Comparison of ENCODE assay signal across 15 cellular contexts in the genomic region with DNA sequence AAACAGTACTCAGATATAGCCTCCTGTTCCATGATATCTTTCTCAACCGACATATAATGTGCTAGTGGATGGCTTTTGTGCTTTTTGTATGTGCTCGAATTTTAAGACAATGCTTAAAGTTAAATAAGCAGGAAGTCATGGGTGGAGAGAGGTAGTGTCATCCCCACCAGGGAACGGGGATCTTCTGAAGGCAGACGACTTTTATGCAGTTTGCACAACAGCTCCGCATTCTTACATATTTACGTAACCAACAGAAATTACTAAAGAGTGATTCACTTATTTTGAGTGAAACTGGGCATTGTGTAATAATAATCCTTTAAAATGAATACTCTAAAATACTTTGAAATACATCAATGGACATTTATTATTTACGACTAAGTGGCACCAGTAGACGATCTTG.
A peak's percentile ranks its signal among the peaks of the same experiment; 100 is the strongest.
DNase-seq lines count a peak whose midpoint lies in the region; ATAC-seq, FAIRE-seq and TF ChIP-seq lines count a peak whose summit lies in the region.
"Had no signal": no experiment of that assay in that cellular context is flagged by ENCODE, and none has a peak within 500 bp of the region (broad histone marks: within the 10 kb centered on the region; RNA-seq: fewer than 3 reads in every experiment).

No MANE protein-coding gene starts in this region.

- no peaks in the 10 kb centered on the region for H4K20me1 ChIP-seq in HepG2 (ENCODE audit: insufficient read depth, low read length)
- no peaks in the 10 kb centered on the region for H4K20me1 ChIP-seq in SK-N-SH (ENCODE audit: insufficient read depth)

- TF ChIP-seq POLR2A in HepG2 (IDR thresholded peaks at IDR 0.05; ENCODE audit: insufficient read depth in 1 of 2, low read depth in 2 of 2, low read length in 2 of 2) = no peak
- TF ChIP-seq POLR2A in right lobe of liver (IDR thresholded peaks at IDR 0.05) = no peak

- CTCF ChIA-PET in HepG2 (lab: Yijun Ruan, JAX; ENCODE audit: low intra/inter-chr PET ratio, low total read pairs) (no interaction called here), SK-N-SH (lab: Yijun Ruan, JAX) (no interaction called here)

- H3K27me3 ChIP-seq in HepG2 (ENCODE audit: control insufficient read depth in 1 of 2, insufficient read depth in 2 of 2, low read length in 2 of 2) = no peaks in the 10 kb centered on the region
- no peaks in the 10 kb centered on the region for H3K27me3 ChIP-seq in right lobe of liver
- no peaks in the 10 kb centered on the region for H3K27me3 ChIP-seq in SK-N-SH (ENCODE audit: insufficient read depth)
- H3K27me3 ChIP-seq: BE2C, neutrophil had no signal

- H3K4me2 ChIP-seq in HepG2 (ENCODE audit: low read depth, low read length) = no peak overlapping the region
- H3K4me2 ChIP-seq in SK-N-SH = no peak overlapping the region

- intact Hi-C loops in HepG2 (cut with micrococcal nuclease; ENCODE audit: unreplicated experiment) (no loop called here), right lobe of liver (cut with DNase I) (no loop called here)

- no peak for FAIRE-seq in HepG2 (lab: Jason Lieb, UNC)

- H3K9me3 ChIP-seq in HepG2 (ENCODE audit: low read length) (no peaks in the 10 kb centered on the region), right lobe of liver (no peaks in the 10 kb centered on the region), SK-N-SH (no peaks in the 10 kb centered on the region)
- H3K9me3 ChIP-seq: BE2C, neutrophil had no signal

- BruUV-seq in HepG2 (replicated peaks; lab: Mats Ljungman, UMichigan) = no TSS peak

- in situ Hi-C loops in HepG2 (cut with HindIII; ENCODE audit: extremely low pct_ligation_motif_present, low pct_unique_long_range_greater_than_20kb) = no loop called here

- H3F3A ChIP-seq in SK-N-SH (replicated peaks; ENCODE audit: insufficient read depth) = no peaks in the 10 kb centered on the region

- POLR2A ChIA-PET in HepG2 (lab: Yijun Ruan, JAX) = no interaction called here
- POLR2A ChIA-PET in SK-N-SH (lab: Yijun Ruan, JAX) = no interaction called here

- TF ChIP-seq CTCF in HepG2 (CRISPR knock-in tag; IDR thresholded peaks at IDR 0.05) (no peak), right lobe of liver (IDR thresholded peaks at IDR 0.05) (no peak), foreskin fibroblast (IDR thresholded peaks at IDR 0.05; ENCODE audit: low read depth, low read length) (no peak), SK-N-SH (IDR thresholded peaks at IDR 0.05) (no peak)

- H2AFZ ChIP-seq in HepG2 (ENCODE audit: low read length) = no peak overlapping the region
- H2AFZ ChIP-seq in SK-N-SH (ENCODE audit: low read depth) = no peak overlapping the region

- H3K4me3 ChIP-seq in HepG2 (replicated peaks in 1 of 3; ENCODE audit: insufficient read depth in 1 of 3, low read depth in 2 of 3, low read length in 3 of 3) (no peak overlapping the region), right lobe of liver (no peak overlapping the region), foreskin fibroblast (ENCODE audit: low read depth in 1 of 2, low read length in 2 of 2) (no peak overlapping the region), SK-N-SH (ENCODE audit: low read depth in 2 of 2, low read length in 1 of 2) (no peak overlapping the region)

- H3K4me1 ChIP-seq in HepG2 (ENCODE audit: insufficient read depth, low read length) (no peaks in the 10 kb centered on the region), right lobe of liver (no peaks in the 10 kb centered on the region), SK-N-SH (ENCODE audit: control insufficient read depth in 1 of 2, insufficient read depth in 2 of 2, low read depth in 1 of 2, low read length in 1 of 2) (peaks cover 0 to 7% of the 10 kb centered on the region in 2 experiments; a peak in 1 of 4 replicates)
- H3K4me1 ChIP-seq: BE2C had no signal

- ATAC-seq in HepG2 = no peak
- no peak for ATAC-seq in right lobe of liver
- no peak for ATAC-seq in GM21737 (IDR thresholded peaks at IDR 0.05; ENCODE audit: unreplicated experiment)
- ATAC-seq: Panc1 had no signal

- WGBS in HepG2 (ENCODE audit: low lambda C conversion rate) = under 1% methylated on average over 8 of the region's 8 CpGs
- WGBS in right lobe of liver (ENCODE audit: insufficient coverage, low coverage, low lambda C conversion rate, missing lambda C conversion rate) = 73% methylated on average over 8 of the region's 8 CpGs
- 16% methylated on average over 8 of the region's 8 CpGs for WGBS in SK-N-SH (ENCODE audit: low lambda C conversion rate)

- no peak overlapping the region for H3K9ac ChIP-seq in HepG2 (ENCODE audit: insufficient read depth, low read depth, low read length)
- H3K9ac ChIP-seq in SK-N-SH = no peak overlapping the region

- no peaks in the 10 kb centered on the region for H3K9me2 ChIP-seq in SK-N-SH

- H3K36me3 ChIP-seq in HepG2 (replicated peaks in 1 of 2; ENCODE audit: control insufficient read depth in 1 of 2, insufficient read depth in 2 of 2, low read length in 2 of 2) (no peaks in the 10 kb centered on the region), right lobe of liver (no peaks in the 10 kb centered on the region), SK-N-SH (replicated peaks in 1 of 2; ENCODE audit: control insufficient read depth in 1 of 2, insufficient read depth in 2 of 2, low read length in 1 of 2) (no peaks in the 10 kb centered on the region)
- H3K36me3 ChIP-seq: BE2C, neutrophil had no signal

- no peak overlapping the region for H3K27ac ChIP-seq in HepG2 (ENCODE audit: extremely low read length, insufficient read depth, low read length)
- H3K27ac ChIP-seq in right lobe of liver = no peak overlapping the region
- H3K27ac ChIP-seq in SK-N-SH (ENCODE audit: low read depth in 2 of 2, low read length in 1 of 2) = no peak overlapping the region
- H3K27ac ChIP-seq: neutrophil had no signal

- no peaks in the 10 kb centered on the region for H3K79me2 ChIP-seq in HepG2 (ENCODE audit: insufficient read depth, low read length)
- H3K79me2 ChIP-seq in SK-N-SH (ENCODE audit: insufficient read depth) = no peaks in the 10 kb centered on the region

- TF ChIP-seq RAD21 in HepG2 (CRISPR knock-in tag; IDR thresholded peaks at IDR 0.05) = no peak
- no peak for TF ChIP-seq RAD21 in SK-N-SH (IDR thresholded peaks at IDR 0.05; ENCODE audit: low read length)

- DNase-seq in HepG2 (ENCODE audit: low spot score) = peak; percentile 2
- DNase-seq in right lobe of liver = no peak
- peak; percentile 42 to 88 for DNase-seq in SW 1271 (lab: John Stamatoyannopoulos, UW)
- peak; percentile 1 to 4 for DNase-seq in foreskin fibroblast
- DNase-seq in NAMALWA (ENCODE audit: low spot score) = no peak
- no peak for DNase-seq in SK-N-SH
- DNase-seq in cerebellar cortex (ENCODE audit: low spot score) = no peak
- DNase-seq: activated CD4-positive, alpha-beta T cell treated with anti-CD3 and anti-CD28 coated beads for 48 hours; activated naive CD4-positive, alpha-beta T cell treated with anti-CD3 and anti-CD28 coated beads, Interleukin-2, amount 10 ng/mL, durations not matched to agents 7 days and 5 days; BE2C; NCI-H1694 treated with DMSO at 0.1 percent for 48 hours; stimulated activated CD4-positive, alpha-beta T cell treated with anti-CD3 and anti-CD28 coated beads, Interleukin-4, amount 100 ng/mL, for 4 hours had no signal

- TF ChIP-seq EP300 in HepG2 (IDR thresholded peaks at IDR 0.05; ENCODE audit: low read depth in 2 of 2, low read length in 2 of 2) (no peak), HepG2 (CRISPR knock-in tag; IDR thresholded peaks at IDR 0.05; ENCODE audit: borderline replicate concordance) (no peak), SK-N-SH (IDR thresholded peaks at IDR 0.05; ENCODE audit: borderline replicate concordance in 1 of 2, low read depth in 1 of 2, low read length in 1 of 2) (no peak)

TF ChIP-seq in HepG2, 621 proteins besides CTCF, POLR2A, EP300 and RAD21 (continues in another document):
- peak; percentile 47; the same call in 1 of the 2 replicates for TF ChIP-seq CEBPB (IDR thresholded peaks at IDR 0.05; ENCODE audit: borderline replicate concordance, low read depth, low read length)
- peak; percentile 35 for TF ChIP-seq FOSL2 (CRISPR knock-in tag; IDR thresholded peaks at IDR 0.05)

TF ChIP-seq in SK-N-SH, 30 proteins besides CTCF, POLR2A, EP300 and RAD21:
- no peak for TF ChIP-seq SIN3A (IDR thresholded peaks at IDR 0.05; ENCODE audit: borderline replicate concordance, low read depth, low read length)

Comparison
In these comparisons a context has a peak if more than half of its experiments do, and no peak if none do; other contexts are left out.
1. DNase-seq: peak in HepG2 (single experiment), SW 1271 (2 of 2) and foreskin fibroblast (2 of 2); none in right lobe of liver (0 of 3), NAMALWA (single experiment), SK-N-SH (single experiment) and cerebellar cortex (single experiment).